In genomic region chr4:4339504-4340085, GRCh38 we compare ENCODE assay signal across 24 cellular contexts. TPM values are rescaled to one million over a fixed set of nuclear protein-coding genes. Genes with fewer than 3 reads are reported as not detected.
DNase-seq lines count a peak whose midpoint lies in the region; ATAC-seq and TF ChIP-seq lines count a peak whose summit lies in the region.
"Had no signal": no experiment of that assay in that cellular context is flagged by ENCODE, and none has a peak within 500 bp of the region (broad histone marks: within the 10 kb centered on the region; RNA-seq: fewer than 3 reads in every experiment).

No MANE protein-coding gene starts in this region.

- H3K36me3 ChIP-seq in adrenal gland (replicated peaks in 1 of 2), result no peaks in the 10 kb centered on the region
- H3K36me3 ChIP-seq: colonic mucosa, gastrocnemius medialis, sigmoid colon had no signal

- peaks cover 9% of the 10 kb centered on the region in 2 donors for H3K4me1 Mint-ChIP-seq in stimulated activated naive B cell treated with anti-CD40 and anti-IgM and Interleukin-4, amounts not matched to agents 10 μg/mL and 1 μg/mL and 100 μg/mL, for 72 hours
- H3K4me1 Mint-ChIP-seq: WTC11 had no signal

- H3K4me3 Mint-ChIP-seq in stimulated activated naive B cell treated with anti-CD40 and anti-IgM and Interleukin-4, amounts not matched to agents 10 μg/mL and 1 μg/mL and 100 μg/mL, for 72 hours, result no peak overlapping the region
- H3K4me3 Mint-ChIP-seq: activated CD4-positive, alpha-beta memory T cell treated with anti-CD3 and anti-CD28 coated beads for 36 hours; CD8-positive, alpha-beta T cell; stimulated activated naive CD8-positive, alpha-beta T cell treated with anti-CD3 and anti-CD28 coated beads, Interleukin-15, Interleukin-2, amounts not matched to agents 100 ng/mL and 50 ng/mL, for 24 hours; WTC11 had no signal

- no peak overlapping the region for H3K27ac Mint-ChIP-seq in stimulated activated naive B cell treated with anti-CD40 and anti-IgM and Interleukin-4, amounts not matched to agents 10 μg/mL and 1 μg/mL and 100 μg/mL, for 72 hours
- H3K27ac Mint-ChIP-seq: activated CD4-positive, alpha-beta memory T cell treated with anti-CD3 and anti-CD28 coated beads for 36 hours; CD8-positive, alpha-beta T cell; stimulated activated naive CD8-positive, alpha-beta T cell treated with anti-CD3 and anti-CD28 coated beads, Interleukin-15, Interleukin-2, amounts not matched to agents 100 ng/mL and 50 ng/mL, for 24 hours; WTC11 had no signal

- H3K4me1 ChIP-seq in adrenal gland (replicated peaks in 1 of 2), result peaks cover 0 to 3% of the 10 kb centered on the region in 2 donors
- H3K4me1 ChIP-seq: colonic mucosa, gastrocnemius medialis, sigmoid colon had no signal

- no peak overlapping the region for H3K27ac ChIP-seq in adrenal gland
- H3K27ac ChIP-seq: colonic mucosa, gastrocnemius medialis, sigmoid colon had no signal

- 35 to 44% (median 40%) methylated on average over 18 to 21 of the region's 21 CpGs for WGBS in adrenal gland, 4 donors

- H3K4me3 ChIP-seq in adrenal gland (no peak overlapping the region), retinal pigment epithelial cell (ENCODE audit: low read length) (peak overlapping the region; percentile 19)
- H3K4me3 ChIP-seq: colonic mucosa, gastrocnemius medialis, sigmoid colon had no signal

- no peak for TF ChIP-seq CTCF in adrenal gland (IDR thresholded peaks at IDR 0.05)
- TF ChIP-seq CTCF in retinal pigment epithelial cell (conservative IDR thresholded peaks at IDR 0.05; ENCODE audit: low read depth, low read length), result no peak

- no peaks in the 10 kb centered on the region for H3K9me3 Mint-ChIP-seq in stimulated activated naive B cell treated with anti-CD40 and anti-IgM and Interleukin-4, amounts not matched to agents 10 μg/mL and 1 μg/mL and 100 μg/mL, for 72 hours
- H3K9me3 Mint-ChIP-seq: activated CD4-positive, alpha-beta memory T cell treated with anti-CD3 and anti-CD28 coated beads for 36 hours; CD8-positive, alpha-beta T cell; stimulated activated naive CD8-positive, alpha-beta T cell treated with anti-CD3 and anti-CD28 coated beads, Interleukin-15, Interleukin-2, amounts not matched to agents 100 ng/mL and 50 ng/mL, for 24 hours had no signal

- no peaks in the 10 kb centered on the region for H3K27me3 ChIP-seq in adrenal gland
- H3K27me3 ChIP-seq: colonic mucosa, gastrocnemius medialis, sigmoid colon had no signal

- H3K36me3 Mint-ChIP-seq in stimulated activated naive B cell treated with anti-CD40 and anti-IgM and Interleukin-4, amounts not matched to agents 10 μg/mL and 1 μg/mL and 100 μg/mL, for 72 hours, result no peaks in the 10 kb centered on the region
- H3K36me3 Mint-ChIP-seq: activated CD4-positive, alpha-beta memory T cell treated with anti-CD3 and anti-CD28 coated beads for 36 hours; CD8-positive, alpha-beta T cell; WTC11 had no signal

- no peak for TF ChIP-seq POLR2A in adrenal gland (IDR thresholded peaks at IDR 0.05)

- peaks cover 11 to 17% of the 10 kb centered on the region in 2 donors for H3K27me3 Mint-ChIP-seq in stimulated activated naive B cell treated with anti-CD40 and anti-IgM and Interleukin-4, amounts not matched to agents 10 μg/mL and 1 μg/mL and 100 μg/mL, for 72 hours
- H3K27me3 Mint-ChIP-seq: activated CD4-positive, alpha-beta memory T cell treated with anti-CD3 and anti-CD28 coated beads for 36 hours; stimulated activated naive CD8-positive, alpha-beta T cell treated with anti-CD3 and anti-CD28 coated beads, Interleukin-15, Interleukin-2, amounts not matched to agents 100 ng/mL and 50 ng/mL, for 24 hours had no signal

- H3K9me3 ChIP-seq in adrenal gland (replicated peaks in 1 of 3), result no peaks in the 10 kb centered on the region
- H3K9me3 ChIP-seq: colonic mucosa, gastrocnemius medialis, sigmoid colon had no signal

- DNase-seq in NCI-H526 treated with DMSO at 0.1 percent for 48 hours (lab: John Stamatoyannopoulos, UW) (peak; percentile 38), adrenal gland (peak in 4 of 7 donors; percentile 29 to 52 (median 31)), left cardiac atrium (peak; percentile 41), retinal pigment epithelial cell (ENCODE audit: low read depth) (peak; percentile 56), inferior parietal cortex (ENCODE audit: extremely low spot score) (no peak)
- DNase-seq in stimulated activated naive B cell treated with anti-CD40 and anti-IgM and Interleukin-4, amounts not matched to agents 10 μg/mL and 1 μg/mL and 100 μg/mL, for 72 hours, result no peak
- no peak for DNase-seq in activated T-cell treated with anti-CD3 and anti-CD28 coated beads, Interleukin-2, amount 50 U/mL, for 1 hour
- DNase-seq: activated CD4-positive, alpha-beta memory T cell treated with anti-CD3 and anti-CD28 coated beads for 36 hours; activated naive CD4-positive, alpha-beta T cell treated with Interleukin-2 at 50 U/mL for 16 hours; activated T-cell treated with anti-CD3 and anti-CD28 coated beads for 4 hours; CD8-positive, alpha-beta T cell; colonic mucosa; gastrocnemius medialis; Kasumi-1; NCI-H1048; NCI-H2029 treated with DMSO at 0.1 percent for 48 hours; NCI-H510A; occipital lobe; sigmoid colon; stimulated activated CD4-positive, alpha-beta T cell treated with anti-CD3 and anti-CD28 coated beads, Interleukin-1b, Interleukin-23, amount 100 ng/mL, for 48 hours had no signal

- ATAC-seq in left cardiac atrium (peak; percentile 63 to 85), GM18870 (IDR thresholded peaks at IDR 0.05; ENCODE audit: unreplicated experiment) (no peak)
- no peak for ATAC-seq in stimulated activated naive B cell treated with anti-CD40 and anti-IgM and Interleukin-4, amounts not matched to agents 10 μg/mL and 1 μg/mL and 100 μg/mL, for 72 hours (replicated peaks)
- ATAC-seq: CD8-positive, alpha-beta T cell; gastrocnemius medialis; left lobe of liver; WTC11 had no signal

- intact Hi-C loops in adrenal gland (cut with DNase I) (loop anchor here in 1 of 2 donors (5.0 kb wide), 1 partner anchor 87 kb away; no protein-coding TSS in a partner anchor), left cardiac atrium (cut with DNase I) (loop anchor here in 1 of 2 donors (5.0 kb wide), 1 partner anchor 87 kb away; no protein-coding TSS in a partner anchor)

RNA-seq across cellular contexts. Expression of gene NSG1, which starts 47.3 kb away (rescaled TPM):
- total RNA-seq in adrenal gland (10 to 100 TPM in 4 of 8 donors, 1 to 10 TPM in 4; 1.4 to 42.7 (median 9.9) TPM), left cardiac atrium (10 to 100 TPM; 10.1 to 16.8 TPM)
- polyA plus RNA-seq in adrenal gland, result 10 to 100 TPM in 2 of 3 donors, 1 to 10 TPM in 1; 6.7 to 39.0 (median 13.2) TPM

RNA-seq across cellular contexts. Expression of gene ZBTB49, which starts 49.5 kb away (rescaled TPM):
- 1 to 10 TPM; 3.3 to 7.2 (median 5.1) TPM for total RNA-seq in adrenal gland
- 1 to 10 TPM; 3.3 to 4.9 (median 4.4) TPM for polyA plus RNA-seq in adrenal gland
- 1 to 10 TPM; 3.0 to 6.1 TPM for total RNA-seq in left cardiac atrium

RNA-seq across cellular contexts. Expression of gene LYAR, which starts 49.6 kb away (rescaled TPM):
- total RNA-seq in adrenal gland (10 to 100 TPM in 2 of 8 donors, 1 to 10 TPM in 6; 5.1 to 13.8 (median 7.6) TPM), left cardiac atrium (10 to 100 TPM in 1 of 2 donors, 1 to 10 TPM in 1; 9.4 to 15.2 TPM)
- 10 to 100 TPM; 10.1 to 30.1 (median 19.5) TPM for polyA plus RNA-seq in adrenal gland

Comparison
In these comparisons a context has a peak if more than half of its experiments do, and no peak if none do; other contexts are left out.
1. DNase-seq: peak in NCI-H526 treated with DMSO at 0.1 percent for 48 hours (single experiment), adrenal gland (4 of 7), left cardiac atrium (single experiment) and retinal pigment epithelial cell (single experiment); none in inferior parietal cortex (single experiment), stimulated activated naive B cell treated with anti-CD40 and anti-IgM and Interleukin-4, amounts not matched to agents 10 μg/mL and 1 μg/mL and 100 μg/mL, for 72 hours (single experiment) and activated T-cell treated with anti-CD3 and anti-CD28 coated beads, Interleukin-2, amount 50 U/mL, for 1 hour (single experiment).
2. ATAC-seq: peak in left cardiac atrium (2 of 2); none in GM18870 (single experiment) and stimulated activated naive B cell treated with anti-CD40 and anti-IgM and Interleukin-4, amounts not matched to agents 10 μg/mL and 1 μg/mL and 100 μg/mL, for 72 hours (0 of 2).